2 cellular contexts compared by ENCODE assay signal in the genomic region with DNA sequence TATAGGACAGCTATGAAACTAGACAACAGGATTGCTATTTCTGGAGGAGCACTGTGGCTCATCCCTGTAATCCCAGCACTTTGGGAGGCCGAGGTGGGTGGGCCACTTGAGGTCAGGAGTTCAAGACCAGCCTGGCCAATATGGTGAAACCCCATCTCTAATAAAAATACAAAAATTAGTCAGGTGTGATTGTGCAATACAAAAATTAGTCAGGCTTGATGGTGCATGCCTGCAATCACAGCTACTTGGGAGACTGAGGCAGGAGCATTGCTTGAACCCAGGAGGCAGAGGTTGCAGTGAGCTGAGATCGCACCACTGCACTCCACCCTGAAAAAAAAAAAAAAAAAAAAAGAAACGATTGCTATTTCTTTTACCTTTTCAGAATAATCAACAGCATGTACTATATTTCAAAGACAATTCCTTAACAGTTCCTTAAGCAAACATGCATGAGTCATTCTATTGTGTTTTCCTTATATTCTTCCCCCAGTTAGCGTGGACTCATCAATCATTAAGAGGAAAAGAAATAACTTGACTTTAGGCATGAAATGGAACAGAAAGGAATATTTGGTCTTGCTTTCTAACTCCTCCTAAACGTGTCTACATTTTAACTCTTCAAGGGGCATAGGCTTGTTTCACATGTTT.
A peak's percentile ranks its signal among the peaks of the same experiment; 100 is the strongest.
TF ChIP-seq lines count a peak whose summit lies in the region.

No MANE protein-coding gene starts in this region.

TF ChIP-seq in A549, 52 proteins besides CTCF, POLR2A, EP300 and RAD21:
- TF ChIP-seq RARB (CRISPR knock-in tag; IDR thresholded peaks at IDR 0.05) (no peak), CHD4 (IDR thresholded peaks at IDR 0.05; ENCODE audit: borderline replicate concordance) (no peak), HOXB5 (CRISPR knock-in tag; IDR thresholded peaks at IDR 0.05) (peak; percentile 42; the same call in 1 of the 2 replicates), GATA3 (IDR thresholded peaks at IDR 0.05; ENCODE audit: borderline replicate concordance) (peak; percentile 50; the same call in 1 of the 2 replicates), JUNB (IDR thresholded peaks at IDR 0.05) (peak; percentile 73), FOSL2 (IDR thresholded peaks at IDR 0.05) (no peak; the same call in 1 of the 2 replicates), FOSL2 (CRISPR knock-in tag; IDR thresholded peaks at IDR 0.05) (peak; percentile 83), PHF8 (IDR thresholded peaks at IDR 0.05; ENCODE audit: borderline replicate concordance, low read depth) (no peak), CEBPB (IDR thresholded peaks at IDR 0.05) (peak; percentile 73 to 83), TFCP2L1 (CRISPR knock-in tag; IDR thresholded peaks at IDR 0.05) (no peak), MYC (IDR thresholded peaks at IDR 0.05; ENCODE audit: borderline replicate concordance, low read length) (0 out of 2 replicates have a peak, but pooled peaks have one; percentile 12)

TF ChIP-seq in IMR-90, 13 proteins besides CTCF, POLR2A, EP300 and RAD21:
- TF ChIP-seq MAZ (IDR thresholded peaks at IDR 0.05; ENCODE audit: borderline replicate concordance, low read depth, low read length), result no peak
- TF ChIP-seq NFE2L2 (IDR thresholded peaks at IDR 0.05; ENCODE audit: low read depth, low read length), result no peak
- no peak for TF ChIP-seq BHLHE40 (IDR thresholded peaks at IDR 0.05; ENCODE audit: low read depth, low read length)
- TF ChIP-seq RFX5 (IDR thresholded peaks at IDR 0.05; ENCODE audit: low read depth, low read length), result no peak
- TF ChIP-seq CEBPB (IDR thresholded peaks at IDR 0.05; ENCODE audit: low read depth, low read length), result peak; percentile 54; the same call in 1 of the 2 replicates
- TF ChIP-seq RCOR1 (IDR thresholded peaks at IDR 0.05; ENCODE audit: insufficient replicate concordance, low read length), result no peak
- TF ChIP-seq FOS (IDR thresholded peaks at IDR 0.05; ENCODE audit: low read depth, low read length), result no peak
- TF ChIP-seq MXI1 (IDR thresholded peaks at IDR 0.05; ENCODE audit: borderline replicate concordance, low read depth, low read length), result no peak
TF ChIP-seq in IMR-90: peak in this region for 1.
